ENCODE assay signal across 13 cellular contexts in the genomic region with DNA sequence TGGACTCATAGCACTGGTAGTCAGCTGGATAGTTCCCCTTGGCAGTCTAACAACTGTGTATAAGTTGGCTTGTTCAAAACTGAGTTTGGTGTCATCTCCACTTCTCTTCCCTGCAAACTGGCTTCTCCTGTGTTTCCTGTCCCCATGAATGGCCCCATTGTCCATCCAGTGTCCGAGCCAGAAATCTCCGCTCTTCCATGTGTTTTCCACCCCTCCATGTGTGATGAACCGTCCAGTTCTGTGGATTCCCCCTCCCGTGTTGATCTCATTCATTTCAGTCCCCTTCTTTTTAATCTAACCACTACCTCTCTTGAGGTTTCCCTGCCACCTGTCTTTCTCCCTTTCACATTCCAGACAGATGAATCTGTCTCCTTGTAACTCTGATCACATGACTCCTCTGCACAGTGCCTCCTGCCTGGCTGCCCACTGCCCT.
DNase-seq lines count a peak whose midpoint lies in the region; ATAC-seq and TF ChIP-seq lines count a peak whose summit lies in the region.
"Had no signal": no experiment of that assay in that cellular context is flagged by ENCODE, and none has a peak within 500 bp of the region (broad histone marks: within the 10 kb centered on the region; RNA-seq: fewer than 3 reads in every experiment).

No MANE protein-coding gene starts in this region.

- no peak overlapping the region for H3K9ac ChIP-seq in IMR-90 (ENCODE audit: low read depth, low read length)
- no peak overlapping the region for H3K9ac ChIP-seq in endodermal cell (ENCODE audit: extremely low read depth, low read length, poor library complexity, severe bottlenecking)

- H3K27me3 Mint-ChIP-seq in endodermal cell (ENCODE audit: insufficient read depth) = no peaks in the 10 kb centered on the region
- H3K27me3 Mint-ChIP-seq: activated B cell treated with CpG ODN at 0.5 μM for 24 hours had no signal

- no peak overlapping the region for H2BK5ac ChIP-seq in IMR-90 (ENCODE audit: low read depth, low read length, poor library complexity, severe bottlenecking)

- intact Hi-C loops in IMR-90 (cut with micrococcal nuclease) (no loop called here), upper lobe of right lung (cut with DNase I) (no loop called here)

- H3K36me3 ChIP-seq in IMR-90 (ENCODE audit: control insufficient read depth, insufficient read depth, low read length) (no peaks in the 10 kb centered on the region), kidney epithelial cell (ENCODE audit: control insufficient read depth, insufficient read depth, low read length) (no peaks in the 10 kb centered on the region), upper lobe of right lung (no peaks in the 10 kb centered on the region), endodermal cell (ENCODE audit: control insufficient read depth, insufficient read depth, low read length) (no peaks in the 10 kb centered on the region)
- H3K36me3 ChIP-seq: brain microvascular endothelial cell had no signal

- dilution Hi-C loops in IMR-90 (cut with HindIII; ENCODE audit: low sequenced_read_pairs, unreplicated experiment) = no loop called here

- no peak overlapping the region; the same call in 1 of the 2 replicates for H3K18ac ChIP-seq in IMR-90 (ENCODE audit: low read depth, low read length)

- H3K27ac ChIP-seq in IMR-90 (ENCODE audit: insufficient read depth, low read length) (peak overlapping the region; percentile 54; the same call in 1 of the 2 replicates), upper lobe of right lung (no peak overlapping the region), endodermal cell (ENCODE audit: low read depth, low read length) (no peak overlapping the region)
- H3K27ac ChIP-seq: brain microvascular endothelial cell had no signal

- no peak overlapping the region; the same call in 1 of the 2 replicates for H4K5ac ChIP-seq in IMR-90 (ENCODE audit: low read depth, low read length)

- H3K4me3 Mint-ChIP-seq in endodermal cell = no peak overlapping the region
- H3K4me3 Mint-ChIP-seq: activated B cell treated with CpG ODN at 0.5 μM for 24 hours; activated T-cell treated with anti-CD3 and anti-CD28 coated beads, Interleukin-2, amount 50 U/mL, for 24 hours had no signal

- H3K27me3 ChIP-seq in IMR-90 (ENCODE audit: control insufficient read depth, insufficient read depth, low read length) (no peaks in the 10 kb centered on the region; the same call in 1 of the 2 replicates), kidney epithelial cell (ENCODE audit: control insufficient read depth, insufficient read depth, low read length) (no peaks in the 10 kb centered on the region), upper lobe of right lung (no peaks in the 10 kb centered on the region), endodermal cell (ENCODE audit: control insufficient read depth, insufficient read depth, low read length, poor library complexity, severe bottlenecking) (no peaks in the 10 kb centered on the region)
- H3K27me3 ChIP-seq: brain microvascular endothelial cell had no signal

- peaks cover 4% of the 10 kb centered on the region; the same call in 1 of the 2 replicates for H3K9me1 ChIP-seq in IMR-90 (ENCODE audit: insufficient read depth, low read length)

- no peak overlapping the region for H2BK120ac ChIP-seq in IMR-90 (ENCODE audit: low read depth, low read length)

- H3K9me3 ChIP-seq in IMR-90 (ENCODE audit: control insufficient read depth, insufficient read depth, low read length) (no peaks in the 10 kb centered on the region), upper lobe of right lung (no peaks in the 10 kb centered on the region), endodermal cell (ENCODE audit: control insufficient read depth, low read length) (peaks cover 13% of the 10 kb centered on the region)

- H3K56ac ChIP-seq in IMR-90 (ENCODE audit: extremely low read depth, insufficient read depth, low read length) = no peak overlapping the region

- H2AK9ac ChIP-seq in IMR-90 (replicated peaks; ENCODE audit: low read depth, low read length, poor library complexity) = no peak overlapping the region

- BruUV-seq in IMR-90 (replicated peaks; lab: Mats Ljungman, UMichigan) = no TSS peak

- H3K9me3 Mint-ChIP-seq in endodermal cell = no peaks in the 10 kb centered on the region
- H3K9me3 Mint-ChIP-seq: activated B cell treated with CpG ODN at 0.5 μM for 24 hours; activated T-cell treated with anti-CD3 and anti-CD28 coated beads, Interleukin-2, amount 50 U/mL, for 24 hours had no signal

- WGBS in IMR-90 (ENCODE audit: extremely low coverage in 2 of 2, insufficient read length in 1 of 2), 2 experiments = 79% methylated on average over 2 of the region's 4 CpGs; no CpG with 5 or more reads in 1 of the 2 experiments
- 92 to 93% methylated on average over 4 of the region's 4 CpGs for WGBS in endodermal cell (ENCODE audit: insufficient coverage in 1 of 2, insufficient read length in 1 of 2), 2 experiments

- no peak overlapping the region for H2BK20ac ChIP-seq in IMR-90 (ENCODE audit: low read depth, low read length)

- H2AFZ ChIP-seq in IMR-90 (replicated peaks; ENCODE audit: low read length, poor library complexity) = no peak overlapping the region

- TF ChIP-seq CTCF in IMR-90 (conservative IDR thresholded peaks at IDR 0.05; ENCODE audit: low read depth, low read length) = no peak
- no peak for TF ChIP-seq CTCF in kidney epithelial cell (IDR thresholded peaks at IDR 0.05; ENCODE audit: insufficient read depth, low read length, poor library complexity, severe bottlenecking)
- TF ChIP-seq CTCF in upper lobe of right lung (IDR thresholded peaks at IDR 0.05) = no peak
- no peak for TF ChIP-seq CTCF in endodermal cell (conservative IDR thresholded peaks at IDR 0.05)

- peaks cover 4% of the 10 kb centered on the region for H3K4me1 Mint-ChIP-seq in endodermal cell
- H3K4me1 Mint-ChIP-seq: activated B cell treated with CpG ODN at 0.5 μM for 24 hours had no signal

- POLR2A ChIA-PET in IMR-90 (lab: Charles Lee; ENCODE audit: unreplicated experiment) = no interaction called here

- no peak overlapping the region for H2AK5ac ChIP-seq in IMR-90 (ENCODE audit: low read depth, low read length)

- peaks cover 10% of the 10 kb centered on the region; the same call in 1 of the 2 replicates for H3K4me1 ChIP-seq in IMR-90 (ENCODE audit: control insufficient read depth, insufficient read depth, low read length)
- H3K4me1 ChIP-seq in upper lobe of right lung = no peaks in the 10 kb centered on the region
- H3K4me1 ChIP-seq in endodermal cell (ENCODE audit: control insufficient read depth, insufficient read depth, low read length) = no peaks in the 10 kb centered on the region

- in situ Hi-C loops in IMR-90 (cut with MboI; ENCODE audit: low sequenced_read_pairs) = no loop called here

- no peak for TF ChIP-seq POLR2A in IMR-90 (IDR thresholded peaks at IDR 0.05; ENCODE audit: low read depth, low read length)

- no peak overlapping the region for H3K27ac Mint-ChIP-seq in endodermal cell
- H3K27ac Mint-ChIP-seq: activated B cell treated with CpG ODN at 0.5 μM for 24 hours; activated T-cell treated with anti-CD3 and anti-CD28 coated beads, Interleukin-2, amount 50 U/mL, for 24 hours had no signal

- peaks cover 3% of the 10 kb centered on the region; the same call in 1 of the 2 replicates for H4K20me1 ChIP-seq in IMR-90 (ENCODE audit: insufficient read depth, low read length)

- H3K23ac ChIP-seq in IMR-90 (ENCODE audit: low read depth, low read length) = no peak overlapping the region

- no peaks in the 10 kb centered on the region for H3K79me1 ChIP-seq in IMR-90 (ENCODE audit: low read depth in 1 of 2, low read length in 2 of 2)

- H3K4me3 ChIP-seq in IMR-90 (ENCODE audit: insufficient read depth, low read depth, low read length) (no peak overlapping the region), kidney epithelial cell (ENCODE audit: low read depth, low read length) (no peak overlapping the region), upper lobe of right lung (no peak overlapping the region), endodermal cell (ENCODE audit: low read length) (no peak overlapping the region)

- H4K91ac ChIP-seq in IMR-90 (ENCODE audit: insufficient read depth, low read depth, low read length) = no peak overlapping the region

- H2BK15ac ChIP-seq in IMR-90 (ENCODE audit: low read depth, low read length) = peak overlapping the region; percentile 5; the same call in 1 of the 3 replicates

- no peak for TF ChIP-seq RAD21 in IMR-90 (IDR thresholded peaks at IDR 0.05; ENCODE audit: low read length)

- H3K14ac ChIP-seq in IMR-90 (replicated peaks; ENCODE audit: low read depth, low read length) = no peak overlapping the region; the same call in 1 of the 2 replicates

- H4K8ac ChIP-seq in IMR-90 (ENCODE audit: low read depth in 2 of 2, low read length in 2 of 2) = no peak overlapping the region

- peaks cover 11% of the 10 kb centered on the region for H3K36me3 Mint-ChIP-seq in endodermal cell (ENCODE audit: low read depth)

- CTCF ChIA-PET in IMR-90 (lab: Yijun Ruan, JAX) = no interaction called here

- DNase-seq in IMR-90 (peak; percentile 12), kidney epithelial cell (ENCODE audit: low read depth) (peak; percentile 91), upper lobe of right lung (no peak), SK-N-DZ (ENCODE audit: low spot score) (no peak), iPS-NIHi7 (ENCODE audit: extremely low spot score) (no peak), endodermal cell (no peak)
- DNase-seq: activated B cell treated with CpG ODN at 0.5 μM for 24 hours; activated T-cell treated with anti-CD3 and anti-CD28 coated beads, Interleukin-2, amount 50 U/mL, for 24 hours; brain microvascular endothelial cell; erythroblast; NCI-H1694 treated with DMSO at 0.1 percent for 48 hours had no signal

- H3K4ac ChIP-seq in IMR-90 (ENCODE audit: low read depth, low read length) = no peak overlapping the region

- ATAC-seq in IMR-90 (ENCODE audit: low read depth) = no peak
- peak; percentile 11 for ATAC-seq in SK-N-SH treated with all-trans-retinoic acid at 6 μM for 48 hours
- peak; percentile 48 for ATAC-seq in upper lobe of right lung
- no peak for ATAC-seq in HG02938 (IDR thresholded peaks at IDR 0.05; ENCODE audit: unreplicated experiment)

- no peak overlapping the region; the same call in 1 of the 2 replicates for H3K4me2 ChIP-seq in IMR-90 (ENCODE audit: low read depth, low read length)

TF ChIP-seq in IMR-90, 13 proteins besides CTCF, POLR2A, EP300 and RAD21 (continues in another document):
- no peak for TF ChIP-seq CEBPB (IDR thresholded peaks at IDR 0.05; ENCODE audit: low read depth, low read length)

TF ChIP-seq in SK-N-SH treated with all-trans-retinoic acid at 6 μM for 48 hours, 23 proteins besides CTCF, POLR2A, EP300 and RAD21 (continues in another document):
- TF ChIP-seq ZNF8 (CRISPR knock-in tag; IDR thresholded peaks at IDR 0.05) = no peak

Comparison
In these comparisons a context has a peak if more than half of its experiments do, and no peak if none do; other contexts are left out.
1. ATAC-seq: peak in SK-N-SH treated with all-trans-retinoic acid at 6 μM for 48 hours (single experiment) and upper lobe of right lung (single experiment); none in IMR-90 (single experiment) and HG02938 (single experiment).
2. DNase-seq: peak in IMR-90 (single experiment) and kidney epithelial cell (single experiment); none in upper lobe of right lung (single experiment), SK-N-DZ (single experiment), iPS-NIHi7 (single experiment) and endodermal cell (single experiment).